In genomic region chr4:123579961-123580360, GRCh38 we compare ENCODE assay signal across 18 cellular contexts.
DNase-seq lines count a peak whose midpoint lies in the region; ATAC-seq and TF ChIP-seq lines count a peak whose summit lies in the region.
"Had no signal": no experiment of that assay in that cellular context is flagged by ENCODE, and none has a peak within 500 bp of the region (broad histone marks: within the 10 kb centered on the region; RNA-seq: fewer than 3 reads in every experiment).

No MANE protein-coding gene starts in this region.

- H3K36me3 ChIP-seq in Panc1 (ENCODE audit: control insufficient read depth, insufficient read depth, low read length) (no peaks in the 10 kb centered on the region), mesenchymal stem cell (ENCODE audit: control insufficient read depth in 1 of 2, insufficient read depth in 2 of 2, low read depth in 1 of 2, low read length in 2 of 2) (no peaks in the 10 kb centered on the region), breast epithelium (no peaks in the 10 kb centered on the region)
- H3K36me3 ChIP-seq: BLaER1 had no signal

- TF ChIP-seq CTCF in Panc1 (IDR thresholded peaks at IDR 0.05) (no peak), breast epithelium (IDR thresholded peaks at IDR 0.05) (no peak)

- H3K4me2 ChIP-seq in mesenchymal stem cell (ENCODE audit: low read length, poor library complexity, severe bottlenecking) = no peak overlapping the region
- H3K4me2 ChIP-seq: BLaER1, GM23338 had no signal

- CTCF ChIA-PET in Panc1 (lab: Charles Lee) = no interaction called here

- H2AK5ac ChIP-seq in mesenchymal stem cell (ENCODE audit: low read length, severe bottlenecking) = no peak overlapping the region

- H3K18ac ChIP-seq in mesenchymal stem cell (ENCODE audit: low read depth in 1 of 2, low read length in 2 of 2) = no peak overlapping the region

- no peak overlapping the region for H3K4ac ChIP-seq in mesenchymal stem cell (ENCODE audit: low read depth in 1 of 2, low read length in 2 of 2)

- POLR2A ChIA-PET in Panc1 (lab: Charles Lee) = interaction anchor here (0.6 kb wide), 1 partner anchor 66 kb away, joined by 8 read pairs; no protein-coding TSS in a partner anchor

- no peak overlapping the region for H3K4me3 ChIP-seq in Panc1 (ENCODE audit: low read depth in 2 of 2, low read length in 2 of 2)
- H3K4me3 ChIP-seq in mesenchymal stem cell (ENCODE audit: insufficient read depth in 1 of 2, low read depth in 1 of 2, low read length in 2 of 2) = no peak overlapping the region
- no peak overlapping the region for H3K4me3 ChIP-seq in breast epithelium
- H3K4me3 ChIP-seq: BLaER1, GM23338 had no signal

- H3K4me1 ChIP-seq in Panc1 (ENCODE audit: control insufficient read depth, insufficient read depth, low read length) = peaks cover 6% of the 10 kb centered on the region
- no peaks in the 10 kb centered on the region for H3K4me1 ChIP-seq in mesenchymal stem cell (ENCODE audit: control insufficient read depth, insufficient read depth, low read depth, low read length)
- H3K4me1 ChIP-seq in breast epithelium = no peaks in the 10 kb centered on the region
- H3K4me1 ChIP-seq: BLaER1 had no signal

- no peak overlapping the region for H3K9ac ChIP-seq in mesenchymal stem cell (ENCODE audit: low read length)
- H3K9ac ChIP-seq: BLaER1 had no signal

- no peak for TF ChIP-seq POLR2A in breast epithelium (IDR thresholded peaks at IDR 0.05)

- H2AFZ ChIP-seq in mesenchymal stem cell (ENCODE audit: low read depth, low read length) = no peak overlapping the region
- H2AFZ ChIP-seq: GM23338 had no signal

- H3K23ac ChIP-seq in mesenchymal stem cell (ENCODE audit: low read length in 2 of 2) = no peak overlapping the region

- H3K27ac ChIP-seq in Panc1 (ENCODE audit: low read length) (peak overlapping the region; percentile 46; the same call in 1 of the 2 replicates), mesenchymal stem cell (ENCODE audit: low read length, poor library complexity, severe bottlenecking) (no peak overlapping the region), breast epithelium (no peak overlapping the region)
- H3K27ac ChIP-seq: 22Rv1, BLaER1, C4-2B had no signal

- H3K9me3 ChIP-seq in Panc1 (ENCODE audit: control insufficient read depth, insufficient read depth, low read depth, low read length) = peaks cover 26% of the 10 kb centered on the region; the same call in 1 of the 2 replicates
- H3K9me3 ChIP-seq in mesenchymal stem cell (ENCODE audit: control insufficient read depth, low read length) = peaks cover 29% of the 10 kb centered on the region
- H3K9me3 ChIP-seq in breast epithelium = peaks cover 14 to 16% of the 10 kb centered on the region in 2 donors

- ATAC-seq in Panc1 = no peak
- ATAC-seq: GM23338 had no signal

- H2BK5ac ChIP-seq in mesenchymal stem cell (ENCODE audit: low read depth, low read length, poor library complexity, severe bottlenecking) = no peak overlapping the region

- H3K14ac ChIP-seq in mesenchymal stem cell (ENCODE audit: low read length in 2 of 2) = no peak overlapping the region

- intact Hi-C loops in Panc1 (cut with micrococcal nuclease; ENCODE audit: unreplicated experiment) (loop anchor here (10.0 kb wide), 2 partner anchors 175 to 535 kb away; no protein-coding TSS in a partner anchor), breast epithelium (cut with DNase I; ENCODE audit: low total_unique reads) (no loop called here)

- 58% methylated on average over 2 of the region's 2 CpGs for WGBS in mesenchymal stem cell

- in situ Hi-C loops in Panc1 (cut with HindIII; ENCODE audit: low pct_unique_long_range_greater_than_20kb, low sequenced_read_pairs) = no loop called here

- BruUV-seq in Panc1 (replicated peaks; lab: Mats Ljungman, UMichigan) = no TSS peak

- H2BK15ac ChIP-seq in mesenchymal stem cell (ENCODE audit: low read depth, poor library complexity, severe bottlenecking) = no peak overlapping the region

- H2BK12ac ChIP-seq in mesenchymal stem cell (ENCODE audit: low read length in 2 of 2) = no peak overlapping the region

- no peaks in the 10 kb centered on the region for H3K27me3 ChIP-seq in Panc1 (ENCODE audit: control insufficient read depth, insufficient read depth, low read length)
- no peaks in the 10 kb centered on the region for H3K27me3 ChIP-seq in mesenchymal stem cell (ENCODE audit: control insufficient read depth in 1 of 2, insufficient read depth in 1 of 2, low read length in 2 of 2)
- no peaks in the 10 kb centered on the region for H3K27me3 ChIP-seq in breast epithelium
- H3K27me3 ChIP-seq: BLaER1 had no signal

- no peaks in the 10 kb centered on the region for H3K79me1 ChIP-seq in mesenchymal stem cell (replicated peaks; ENCODE audit: low read length, poor library complexity, severe bottlenecking)

- H4K91ac ChIP-seq in mesenchymal stem cell (ENCODE audit: low read length) = no peak overlapping the region

- peak overlapping the region; percentile 53 for H4K8ac ChIP-seq in mesenchymal stem cell (ENCODE audit: low read length)

- DNase-seq in EH (ENCODE audit: low read depth) = peak; percentile 45
- DNase-seq in Panc1 (ENCODE audit: low read depth, low spot score) = no peak
- DNase-seq in fibroblast of peridontal ligament (ENCODE audit: extremely low read depth) = peak; percentile 15
- no peak for DNase-seq in mesenchymal stem cell
- no peak for DNase-seq in NCI-H82 (lab: John Stamatoyannopoulos, UW)
- DNase-seq in stimulated activated CD4-positive, alpha-beta T cell treated with anti-CD3 and anti-CD28 coated beads, Interleukin-2, amount 100 ng/mL, for 24 hours = no peak
- no peak for DNase-seq in breast epithelium (ENCODE audit: low spot score in 2 of 2)
- DNase-seq in anterior cingulate cortex (lab: John Stamatoyannopoulos, UW) = no peak
- DNase-seq: CD4-positive, alpha-beta T cell; CD8-positive, alpha-beta memory T cell; DMS 273 treated with DMSO at 0.1 percent for 48 hours; DMS79 treated with DMSO at 0.1 percent for 48 hours; H9; HFFc6 had no signal

- H2BK120ac ChIP-seq in mesenchymal stem cell (ENCODE audit: low read depth, low read length) = no peak overlapping the region

Comparison
In these comparisons a context has a peak if more than half of its experiments do, and no peak if none do; other contexts are left out.
1. DNase-seq: peak in EH (single experiment) and fibroblast of peridontal ligament (single experiment); none in Panc1 (single experiment), mesenchymal stem cell (single experiment), NCI-H82 (single experiment), stimulated activated CD4-positive, alpha-beta T cell treated with anti-CD3 and anti-CD28 coated beads, Interleukin-2, amount 100 ng/mL, for 24 hours (0 of 2), breast epithelium (0 of 2) and anterior cingulate cortex (0 of 58).